ENCODE assay signal across 8 cellular contexts in genomic region chr6:4554645-4555044, GRCh38.
"Had no signal": no experiment of that assay in that cellular context is flagged by ENCODE, and none has a peak within 500 bp of the region (broad histone marks: within the 10 kb centered on the region; RNA-seq: fewer than 3 reads in every experiment).

No MANE protein-coding gene starts in this region.

- H3K4me3 ChIP-seq: HAP-1, K562 had no signal

- FAIRE-seq: HTR-8/SVneo, K562 had no signal

- H3K9me3 ChIP-seq: HAP-1 had no signal

- DNase-seq: GOT3, H7, HFFc6, IMR-90 had no signal

- ATAC-seq: HCT116, K562 had no signal

- H3K4me1 ChIP-seq: HAP-1 had no signal

- H3K36me3 ChIP-seq: HAP-1 had no signal
